ENCODE assay signal across 8 cellular contexts in the genomic region with DNA sequence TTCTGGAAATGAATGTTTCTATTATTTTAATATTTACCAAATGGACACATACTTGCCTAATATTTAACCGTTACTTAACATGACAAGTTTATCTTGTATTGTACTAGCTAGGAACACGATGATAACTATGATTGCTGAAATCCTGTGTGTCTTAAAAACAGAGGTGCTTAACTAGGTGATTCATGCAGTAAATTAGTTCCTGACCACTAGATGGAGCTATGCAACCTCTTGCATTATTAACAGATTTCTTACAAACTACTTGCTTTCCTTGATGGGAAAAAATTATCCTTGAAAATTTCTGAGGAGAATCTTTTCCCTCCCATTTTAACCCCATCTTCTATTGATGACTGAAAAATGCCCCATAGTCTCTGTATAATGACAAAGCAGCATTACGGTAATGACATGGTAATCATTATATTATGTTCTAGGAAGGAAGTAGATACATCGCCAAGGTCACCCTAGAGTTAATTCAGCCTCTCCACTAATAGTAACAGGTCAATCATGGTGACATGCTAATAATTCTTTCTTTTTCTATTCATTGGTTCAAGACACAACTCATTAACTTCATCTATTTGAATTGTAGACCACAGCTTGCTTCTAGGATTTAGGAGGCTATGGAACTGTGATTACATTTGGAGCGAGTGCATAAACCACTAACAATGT.
DNase-seq lines count a peak whose midpoint lies in the region; ATAC-seq, FAIRE-seq and TF ChIP-seq lines count a peak whose summit lies in the region.

No MANE protein-coding gene starts in this region.

- no peak overlapping the region for H3K9ac ChIP-seq in HCT116 (ENCODE audit: low read length)

- peak overlapping the region; percentile 7 for H2AFZ ChIP-seq in HCT116 (ENCODE audit: low read depth, low read length, poor library complexity, severe bottlenecking)

- TF ChIP-seq RAD21 in HCT116 (IDR thresholded peaks at IDR 0.05; ENCODE audit: low read depth): peak; percentile 82

- H3K4me2 ChIP-seq in HCT116 (ENCODE audit: low read length): no peak overlapping the region

- H3K36me3 ChIP-seq in HCT116 (ENCODE audit: control insufficient read depth in 1 of 2, insufficient read depth in 2 of 2, low read length in 2 of 2) (no peaks in the 10 kb centered on the region), ascending aorta (no peaks in the 10 kb centered on the region)

- peak; percentile 93 for FAIRE-seq in G401.6 (lab: Jason Lieb, UNC)
- FAIRE-seq in islet of Langerhans (lab: Jason Lieb, UNC): peak; percentile 99

- H4K20me1 ChIP-seq in HCT116 (ENCODE audit: insufficient read depth): no peaks in the 10 kb centered on the region

- RAD21 ChIA-PET in HCT116 (lab: Charles Lee; ENCODE audit: low non-redundant PET in 1 of 2, low total read pairs in 2 of 2, uncharacterized antibody in 2 of 2, unreplicated experiment in 2 of 2): interaction anchor here in 1 of 2 experiments (0.7 kb wide), 1 partner anchor 383 kb away, joined by 3 read pairs; no protein-coding TSS in a partner anchor

- H3K79me2 ChIP-seq in HCT116 (ENCODE audit: insufficient read depth, low read length): no peaks in the 10 kb centered on the region

- POLR2A ChIA-PET in HCT116 (lab: Charles Lee): no interaction called here

- CTCF ChIA-PET in HCT116 (lab: Charles Lee): interaction anchor here (0.7 to 1.9 kb wide), 8 partner anchors 10 to 870 kb away, joined by 3 to 7 read pairs (median 4); no protein-coding TSS in a partner anchor

- TF ChIP-seq POLR2A in HCT116 (IDR thresholded peaks at IDR 0.05; ENCODE audit: borderline replicate concordance, extremely low read depth, insufficient read depth, insufficient read length): no peak

- no peak overlapping the region for H3K27ac ChIP-seq in HCT116 (ENCODE audit: low read depth, low read length)
- no peak overlapping the region for H3K27ac ChIP-seq in ascending aorta

- intact Hi-C loops in HCT116 (cut with micrococcal nuclease) (loop anchor here (5.0 to 10.0 kb wide), 4 partner anchors 230 to 1308 kb away; no protein-coding TSS in a partner anchor), ascending aorta (cut with DNase I) (no loop called here)

- H3K4me3 ChIP-seq in HCT116 (replicated peaks in 1 of 2; ENCODE audit: low read depth in 1 of 2, low read length in 2 of 2) (no peak overlapping the region), ascending aorta (no peak overlapping the region)

- H3K27me3 ChIP-seq in HCT116 (ENCODE audit: insufficient read depth, low read length) (no peaks in the 10 kb centered on the region), ascending aorta (no peaks in the 10 kb centered on the region)

- BruUV-seq in HCT116 (replicated peaks; lab: Mats Ljungman, UMichigan): no TSS peak

- H3K9me3 ChIP-seq in HCT116 (ENCODE audit: control insufficient read depth in 1 of 2, insufficient read depth in 1 of 2, low read depth in 1 of 2, low read length in 2 of 2) (no peaks in the 10 kb centered on the region), ascending aorta (no peaks in the 10 kb centered on the region)

- no peaks in the 10 kb centered on the region for H3K9me2 ChIP-seq in HCT116 (ENCODE audit: insufficient read depth)

- DNase-seq in HCT116 (ENCODE audit: low read depth, low spot score) (peak; percentile 70), NCI-H1436 treated with DMSO at 0.1 percent for 48 hours (lab: John Stamatoyannopoulos, UW) (peak; percentile 0), ascending aorta (ENCODE audit: low spot score in 2 of 2) (no peak), NCI-H128 (lab: John Stamatoyannopoulos, UW; ENCODE audit: unreplicated experiment) (no peak)
- DNase-seq in stimulated activated CD4-positive, alpha-beta T cell treated with anti-CD3 and anti-CD28 coated beads, Interleukin-15, amount 100 ng/mL, for 24 hours: no peak
- no peak for DNase-seq in stimulated activated CD4-positive, alpha-beta T cell treated with anti-CD3 and anti-CD28 coated beads, Interleukin-4, amount 100 ng/mL, for 4 hours

- H3K4me1 ChIP-seq in HCT116 (ENCODE audit: control insufficient read depth in 1 of 2, insufficient read depth in 2 of 2, low read length in 2 of 2) (no peaks in the 10 kb centered on the region), ascending aorta (no peaks in the 10 kb centered on the region)

- peak; percentile 73 for ATAC-seq in HCT116

- TF ChIP-seq CTCF in HCT116 (IDR thresholded peaks at IDR 0.05 in 2 of 3, conservative IDR thresholded peaks at IDR 0.05 in 1 of 3; ENCODE audit: borderline replicate concordance in 1 of 3, insufficient read depth in 1 of 3, low read depth in 2 of 3, low read length in 2 of 3): peak; percentile 55 to 87 (median 66); a peak in 5 of 6 replicates
- peak in 2 of 3 experiments; percentile 35 to 38 for TF ChIP-seq CTCF in ascending aorta (IDR thresholded peaks at IDR 0.05)

TF ChIP-seq in HCT116, 20 proteins besides CTCF, POLR2A, EP300 and RAD21:
- no peak for TF ChIP-seq ZFX (IDR thresholded peaks at IDR 0.05)
- no peak for TF ChIP-seq JUND (IDR thresholded peaks at IDR 0.05)
- TF ChIP-seq POLR2AphosphoS5 (IDR thresholded peaks at IDR 0.05; ENCODE audit: low read depth, low read length): no peak
- no peak for TF ChIP-seq FOSL1 (IDR thresholded peaks at IDR 0.05; ENCODE audit: low read depth)
- TF ChIP-seq EZH2 (IDR thresholded peaks at IDR 0.05): no peak
- TF ChIP-seq CBX3 (IDR thresholded peaks at IDR 0.05; ENCODE audit: low read depth): 0 out of 2 replicates have a peak, but pooled peaks have one; percentile 20
- TF ChIP-seq CEBPB (IDR thresholded peaks at IDR 0.05; ENCODE audit: low read depth): no peak
- no peak for TF ChIP-seq SP1 (IDR thresholded peaks at IDR 0.05; ENCODE audit: low read depth)
- no peak for TF ChIP-seq SRF (IDR thresholded peaks at IDR 0.05; ENCODE audit: low read depth)

Comparison
In these comparisons a context has a peak if more than half of its experiments do, and no peak if none do; other contexts are left out.
1. DNase-seq: peak in HCT116 (single experiment) and NCI-H1436 treated with DMSO at 0.1 percent for 48 hours (single experiment); none in ascending aorta (0 of 2), stimulated activated CD4-positive, alpha-beta T cell treated with anti-CD3 and anti-CD28 coated beads, Interleukin-15, amount 100 ng/mL, for 24 hours (single experiment), stimulated activated CD4-positive, alpha-beta T cell treated with anti-CD3 and anti-CD28 coated beads, Interleukin-4, amount 100 ng/mL, for 4 hours (0 of 2) and NCI-H128 (single experiment).